11 cellular contexts compared by ENCODE assay signal in genomic region chr21:34989337-34990151, GRCh38. TPM values are rescaled to one million over a fixed set of nuclear protein-coding genes. Genes with fewer than 3 reads are reported as not detected.
DNase-seq lines count a peak whose midpoint lies in the region; ATAC-seq lines count a peak whose summit lies in the region.
"Had no signal": no experiment of that assay in that cellular context is flagged by ENCODE, and none has a peak within 500 bp of the region (broad histone marks: within the 10 kb centered on the region; RNA-seq: fewer than 3 reads in every experiment).

No MANE protein-coding gene starts in this region.

- no peak overlapping the region for H3K4me3 ChIP-seq in BLaER1 treated with 17β-estradiol and CSF1 and Interleukin-3, amounts not matched to agents 10 nM and 100 nM
- no peak overlapping the region for H3K4me3 ChIP-seq in naive thymus-derived CD4-positive, alpha-beta T cell (ENCODE audit: low read length)
- no peak overlapping the region for H3K4me3 ChIP-seq in aorta (ENCODE audit: low read length in 2 of 2)
- H3K4me3 ChIP-seq: left ventricle myocardium inferior had no signal

- peaks cover 11 to 100% (median 87%) of the 10 kb centered on the region in 11 experiments; a peak in 18 of 22 replicates for H4K20me1 ChIP-seq in BLaER1 treated with 17β-estradiol and CSF1 and Interleukin-3, amounts not matched to agents 10 nM and 100 nM

- intact Hi-C loops in naive thymus-derived CD4-positive, alpha-beta T cell (cut with micrococcal nuclease), result loop anchor here (2.0 to 10.0 kb wide), 3 partner anchors 15 to 235 kb away; no protein-coding TSS in a partner anchor
- intact Hi-C loops in aorta (cut with DNase I), result no loop called here

- H3K9ac ChIP-seq in BLaER1 treated with 17β-estradiol and CSF1 and Interleukin-3, amounts not matched to agents 10 nM and 100 nM, result peak overlapping the region in 6 of 11 experiments; percentile 17 to 75 (median 49); a peak in 8 of 22 replicates

- H3K4me1 ChIP-seq in BLaER1 treated with 17β-estradiol and CSF1 and Interleukin-3, amounts not matched to agents 10 nM and 100 nM, result peaks cover 60 to 100% (median 96%) of the 10 kb centered on the region in 10 experiments
- H3K4me1 ChIP-seq in naive thymus-derived CD4-positive, alpha-beta T cell (ENCODE audit: control insufficient read depth in 2 of 2, insufficient read depth in 2 of 2, low read length in 2 of 2), result peaks cover 61 to 69% of the 10 kb centered on the region in 2 donors
- H3K4me1 ChIP-seq in aorta (ENCODE audit: control insufficient read depth in 1 of 2, insufficient read depth in 2 of 2, low read length in 2 of 2), result no peaks in the 10 kb centered on the region
- H3K4me1 ChIP-seq: left ventricle myocardium inferior had no signal

- POLR2A ChIA-PET in naive thymus-derived CD4-positive, alpha-beta T cell (lab: Charles Lee), result interaction anchor here (0.6 to 2.5 kb wide), 10 partner anchors 10 to 102 kb away, joined by 3 to 9 read pairs (median 3); no protein-coding TSS in a partner anchor

- H3K27ac Mint-ChIP-seq in naive thymus-derived CD4-positive, alpha-beta T cell, result peak overlapping the region; percentile 59 to 98 (median 94)

- no peaks in the 10 kb centered on the region for H3K27me3 Mint-ChIP-seq in activated T-cell treated with anti-CD3 and anti-CD28 coated beads, Interleukin-2, amount 50 U/mL, for 4 hours (ENCODE audit: low read depth)
- peaks cover 0 to 5% (median 0%) of the 10 kb centered on the region in 5 donors for H3K27me3 Mint-ChIP-seq in naive thymus-derived CD4-positive, alpha-beta T cell

- H3K4me2 ChIP-seq in BLaER1 treated with 17β-estradiol and CSF1 and Interleukin-3, amounts not matched to agents 10 nM and 100 nM, result peak overlapping the region; percentile 11 to 95 (median 85)

- no peaks in the 10 kb centered on the region for H3K9me3 Mint-ChIP-seq in activated T-cell treated with anti-CD3 and anti-CD28 coated beads, Interleukin-2, amount 50 U/mL, for 4 hours
- H3K9me3 Mint-ChIP-seq in naive thymus-derived CD4-positive, alpha-beta T cell, result no peaks in the 10 kb centered on the region

- CTCF ChIA-PET in naive thymus-derived CD4-positive, alpha-beta T cell (lab: Charles Lee), result interaction anchor here (0.5 to 1.0 kb wide), 2 partner anchors 52 to 101 kb away, joined by 3 to 4 read pairs; no protein-coding TSS in a partner anchor

- peak; percentile 23 for DNase-seq in activated T-cell treated with anti-CD3 and anti-CD28 coated beads, Interleukin-2, amount 50 U/mL, for 4 hours
- peak in 1 of 9 donors; percentile 64 for DNase-seq in naive thymus-derived CD4-positive, alpha-beta T cell
- DNase-seq in aorta, result no peak
- DNase-seq: C1 segment of cervical spinal cord, H7, left ventricle myocardium inferior had no signal

- WGBS in aorta, 2 donors, result 83 to 85% methylated on average over 6 of the region's 6 CpGs

- H3K36me3 Mint-ChIP-seq in activated T-cell treated with anti-CD3 and anti-CD28 coated beads, Interleukin-2, amount 50 U/mL, for 4 hours (ENCODE audit: insufficient read depth), result peaks cover 26% of the 10 kb centered on the region
- peaks cover 0 to 22% (median 7%) of the 10 kb centered on the region in 5 donors for H3K36me3 Mint-ChIP-seq in naive thymus-derived CD4-positive, alpha-beta T cell

- peaks cover 0 to 27% (median 0%) of the 10 kb centered on the region in 11 experiments; a peak in 5 of 22 replicates for H3K27me3 ChIP-seq in BLaER1 treated with 17β-estradiol and CSF1 and Interleukin-3, amounts not matched to agents 10 nM and 100 nM
- H3K27me3 ChIP-seq in naive thymus-derived CD4-positive, alpha-beta T cell (ENCODE audit: control insufficient read depth in 2 of 2, insufficient read depth in 2 of 2, low read length in 2 of 2), result no peaks in the 10 kb centered on the region
- no peaks in the 10 kb centered on the region for H3K27me3 ChIP-seq in aorta (ENCODE audit: control insufficient read depth in 1 of 2, insufficient read depth in 2 of 2, low read length in 1 of 2)

- H3K36me3 ChIP-seq in BLaER1 treated with 17β-estradiol and CSF1 and Interleukin-3, amounts not matched to agents 10 nM and 100 nM, result peaks cover 0 to 79% (median 48%) of the 10 kb centered on the region in 11 experiments; a peak in 15 of 22 replicates
- peaks cover 0 to 5% (median 0%) of the 10 kb centered on the region in 3 experiments for H3K36me3 ChIP-seq in naive thymus-derived CD4-positive, alpha-beta T cell (ENCODE audit: control insufficient read depth in 2 of 3, insufficient read depth in 3 of 3, low read length in 3 of 3)
- no peaks in the 10 kb centered on the region for H3K36me3 ChIP-seq in aorta (ENCODE audit: control insufficient read depth in 1 of 2, insufficient read depth in 2 of 2, low read length in 1 of 2)
- H3K36me3 ChIP-seq: left ventricle myocardium inferior had no signal

- no peaks in the 10 kb centered on the region for H3K9me3 ChIP-seq in BLaER1 treated with 17β-estradiol and CSF1 and Interleukin-3, amounts not matched to agents 10 nM and 100 nM (replicated peaks in 1 of 11)
- H3K9me3 ChIP-seq in naive thymus-derived CD4-positive, alpha-beta T cell (ENCODE audit: control insufficient read depth in 2 of 3, low read length in 3 of 3), result no peaks in the 10 kb centered on the region
- no peaks in the 10 kb centered on the region for H3K9me3 ChIP-seq in aorta (ENCODE audit: control insufficient read depth, low read length)
- H3K9me3 ChIP-seq: left ventricle myocardium inferior had no signal

- H3K4me3 Mint-ChIP-seq in activated T-cell treated with anti-CD3 and anti-CD28 coated beads, Interleukin-2, amount 50 U/mL, for 4 hours, result peak overlapping the region; percentile 28
- peak overlapping the region in 9 of 10 donors; percentile 26 to 91 (median 60) for H3K4me3 Mint-ChIP-seq in naive thymus-derived CD4-positive, alpha-beta T cell

- ATAC-seq in GM21529 (IDR thresholded peaks at IDR 0.05; ENCODE audit: unreplicated experiment) (peak; percentile 32), aorta (ENCODE audit: low FRiP score) (no peak), GM21717 (IDR thresholded peaks at IDR 0.05; ENCODE audit: unreplicated experiment) (no peak), HG02970 (IDR thresholded peaks at IDR 0.05; ENCODE audit: low FRiP score, unreplicated experiment) (no peak), HG02981 (IDR thresholded peaks at IDR 0.05; ENCODE audit: unreplicated experiment) (no peak)
- peak; percentile 73 to 76 for ATAC-seq in activated T-cell treated with anti-CD3 and anti-CD28 coated beads, Interleukin-2, amount 50 U/mL, for 4 hours
- no peak for ATAC-seq in naive thymus-derived CD4-positive, alpha-beta T cell

- H3K4me1 Mint-ChIP-seq in activated T-cell treated with anti-CD3 and anti-CD28 coated beads, Interleukin-2, amount 50 U/mL, for 4 hours (ENCODE audit: low read depth), result peaks cover 76% of the 10 kb centered on the region
- H3K4me1 Mint-ChIP-seq in naive thymus-derived CD4-positive, alpha-beta T cell, result peaks cover 1 to 73% (median 65%) of the 10 kb centered on the region in 7 donors

- H3K27ac ChIP-seq in BLaER1 treated with 17β-estradiol and CSF1 and Interleukin-3, amounts not matched to agents 10 nM and 100 nM, result peak overlapping the region in 7 of 11 experiments; percentile 13 to 83 (median 71); a peak in 12 of 22 replicates
- peak overlapping the region; percentile 22 for H3K27ac ChIP-seq in naive thymus-derived CD4-positive, alpha-beta T cell (ENCODE audit: low read depth, low read length)
- no peak overlapping the region for H3K27ac ChIP-seq in aorta (ENCODE audit: low read depth in 1 of 2, low read length in 2 of 2)
- H3K27ac ChIP-seq: left ventricle myocardium inferior had no signal

RNA-seq across cellular contexts. Expression of gene RUNX1, which starts 59.6 kb away (rescaled TPM):
- 100 to 1,000 TPM in 1 of 3 donors, 10 to 100 TPM in 2; 91.6 to 116 (median 99.9) TPM for total RNA-seq in activated T-cell treated with anti-CD3 and anti-CD28 coated beads, Interleukin-2, amount 50 U/mL, for 4 hours
- total RNA-seq in naive thymus-derived CD4-positive, alpha-beta T cell, result 100 to 1,000 TPM in 1 of 5 experiments, 10 to 100 TPM in 4; 55.3 to 154 (median 98.5) TPM
- 10 to 100 TPM; 27.9 to 42.8 TPM for polyA plus RNA-seq in naive thymus-derived CD4-positive, alpha-beta T cell
- 100 to 1,000 TPM in 1 of 2 donors, 10 to 100 TPM in 1; 58.2 to 128 TPM for total RNA-seq in aorta
- polyA plus RNA-seq in aorta, result 1 to 10 TPM; 2.9 to 5.0 TPM

Comparison
In these comparisons a context has a peak if more than half of its experiments do, and no peak if none do; other contexts are left out.
1. H3K27ac ChIP-seq: peak in BLaER1 treated with 17β-estradiol and CSF1 and Interleukin-3, amounts not matched to agents 10 nM and 100 nM (7 of 11) and naive thymus-derived CD4-positive, alpha-beta T cell (single experiment); none in aorta (0 of 2).
2. ATAC-seq: peak in GM21529 (single experiment) and activated T-cell treated with anti-CD3 and anti-CD28 coated beads, Interleukin-2, amount 50 U/mL, for 4 hours (2 of 2); none in naive thymus-derived CD4-positive, alpha-beta T cell (single experiment), aorta (single experiment), GM21717 (single experiment), HG02970 (single experiment) and HG02981 (single experiment).
3. intact Hi-C loops: an anchor here in naive thymus-derived CD4-positive, alpha-beta T cell (2.0 to 10.0 kb wide); none called in aorta.